1 cellular context compared by ENCODE assay signal in the genomic region with DNA sequence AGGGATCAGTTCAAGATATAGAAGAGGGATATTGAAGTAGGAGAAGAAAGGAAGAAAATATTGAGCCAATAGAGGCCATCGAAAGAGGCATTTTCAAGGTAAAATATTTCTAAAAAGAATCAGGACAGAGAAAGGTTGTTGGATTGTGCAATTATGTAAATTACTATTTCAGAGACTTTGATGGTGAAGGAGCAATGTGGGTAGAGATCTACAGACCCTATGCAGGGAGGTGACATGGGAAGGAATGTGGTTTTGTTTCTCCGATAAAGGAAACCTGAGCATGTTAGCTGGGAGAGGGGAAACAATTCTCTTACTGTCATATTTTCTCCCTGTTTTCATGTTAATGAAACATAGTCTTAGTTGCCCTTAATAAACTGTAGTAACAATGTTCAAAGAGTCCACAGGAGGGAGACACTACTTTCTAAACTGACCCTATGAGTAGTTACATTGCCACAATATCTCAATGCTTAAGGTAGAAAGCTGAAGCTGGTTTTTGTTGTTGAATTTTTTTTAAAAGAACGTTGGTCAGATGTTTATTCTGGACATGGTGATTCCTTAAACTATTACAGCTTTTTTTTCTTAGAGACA.
TF ChIP-seq lines count a peak whose summit lies in the region.

No MANE protein-coding gene starts in this region.

TF ChIP-seq in GM23338, 12 proteins besides CTCF, POLR2A, EP300 and RAD21:
- TF ChIP-seq, protein P1, sequence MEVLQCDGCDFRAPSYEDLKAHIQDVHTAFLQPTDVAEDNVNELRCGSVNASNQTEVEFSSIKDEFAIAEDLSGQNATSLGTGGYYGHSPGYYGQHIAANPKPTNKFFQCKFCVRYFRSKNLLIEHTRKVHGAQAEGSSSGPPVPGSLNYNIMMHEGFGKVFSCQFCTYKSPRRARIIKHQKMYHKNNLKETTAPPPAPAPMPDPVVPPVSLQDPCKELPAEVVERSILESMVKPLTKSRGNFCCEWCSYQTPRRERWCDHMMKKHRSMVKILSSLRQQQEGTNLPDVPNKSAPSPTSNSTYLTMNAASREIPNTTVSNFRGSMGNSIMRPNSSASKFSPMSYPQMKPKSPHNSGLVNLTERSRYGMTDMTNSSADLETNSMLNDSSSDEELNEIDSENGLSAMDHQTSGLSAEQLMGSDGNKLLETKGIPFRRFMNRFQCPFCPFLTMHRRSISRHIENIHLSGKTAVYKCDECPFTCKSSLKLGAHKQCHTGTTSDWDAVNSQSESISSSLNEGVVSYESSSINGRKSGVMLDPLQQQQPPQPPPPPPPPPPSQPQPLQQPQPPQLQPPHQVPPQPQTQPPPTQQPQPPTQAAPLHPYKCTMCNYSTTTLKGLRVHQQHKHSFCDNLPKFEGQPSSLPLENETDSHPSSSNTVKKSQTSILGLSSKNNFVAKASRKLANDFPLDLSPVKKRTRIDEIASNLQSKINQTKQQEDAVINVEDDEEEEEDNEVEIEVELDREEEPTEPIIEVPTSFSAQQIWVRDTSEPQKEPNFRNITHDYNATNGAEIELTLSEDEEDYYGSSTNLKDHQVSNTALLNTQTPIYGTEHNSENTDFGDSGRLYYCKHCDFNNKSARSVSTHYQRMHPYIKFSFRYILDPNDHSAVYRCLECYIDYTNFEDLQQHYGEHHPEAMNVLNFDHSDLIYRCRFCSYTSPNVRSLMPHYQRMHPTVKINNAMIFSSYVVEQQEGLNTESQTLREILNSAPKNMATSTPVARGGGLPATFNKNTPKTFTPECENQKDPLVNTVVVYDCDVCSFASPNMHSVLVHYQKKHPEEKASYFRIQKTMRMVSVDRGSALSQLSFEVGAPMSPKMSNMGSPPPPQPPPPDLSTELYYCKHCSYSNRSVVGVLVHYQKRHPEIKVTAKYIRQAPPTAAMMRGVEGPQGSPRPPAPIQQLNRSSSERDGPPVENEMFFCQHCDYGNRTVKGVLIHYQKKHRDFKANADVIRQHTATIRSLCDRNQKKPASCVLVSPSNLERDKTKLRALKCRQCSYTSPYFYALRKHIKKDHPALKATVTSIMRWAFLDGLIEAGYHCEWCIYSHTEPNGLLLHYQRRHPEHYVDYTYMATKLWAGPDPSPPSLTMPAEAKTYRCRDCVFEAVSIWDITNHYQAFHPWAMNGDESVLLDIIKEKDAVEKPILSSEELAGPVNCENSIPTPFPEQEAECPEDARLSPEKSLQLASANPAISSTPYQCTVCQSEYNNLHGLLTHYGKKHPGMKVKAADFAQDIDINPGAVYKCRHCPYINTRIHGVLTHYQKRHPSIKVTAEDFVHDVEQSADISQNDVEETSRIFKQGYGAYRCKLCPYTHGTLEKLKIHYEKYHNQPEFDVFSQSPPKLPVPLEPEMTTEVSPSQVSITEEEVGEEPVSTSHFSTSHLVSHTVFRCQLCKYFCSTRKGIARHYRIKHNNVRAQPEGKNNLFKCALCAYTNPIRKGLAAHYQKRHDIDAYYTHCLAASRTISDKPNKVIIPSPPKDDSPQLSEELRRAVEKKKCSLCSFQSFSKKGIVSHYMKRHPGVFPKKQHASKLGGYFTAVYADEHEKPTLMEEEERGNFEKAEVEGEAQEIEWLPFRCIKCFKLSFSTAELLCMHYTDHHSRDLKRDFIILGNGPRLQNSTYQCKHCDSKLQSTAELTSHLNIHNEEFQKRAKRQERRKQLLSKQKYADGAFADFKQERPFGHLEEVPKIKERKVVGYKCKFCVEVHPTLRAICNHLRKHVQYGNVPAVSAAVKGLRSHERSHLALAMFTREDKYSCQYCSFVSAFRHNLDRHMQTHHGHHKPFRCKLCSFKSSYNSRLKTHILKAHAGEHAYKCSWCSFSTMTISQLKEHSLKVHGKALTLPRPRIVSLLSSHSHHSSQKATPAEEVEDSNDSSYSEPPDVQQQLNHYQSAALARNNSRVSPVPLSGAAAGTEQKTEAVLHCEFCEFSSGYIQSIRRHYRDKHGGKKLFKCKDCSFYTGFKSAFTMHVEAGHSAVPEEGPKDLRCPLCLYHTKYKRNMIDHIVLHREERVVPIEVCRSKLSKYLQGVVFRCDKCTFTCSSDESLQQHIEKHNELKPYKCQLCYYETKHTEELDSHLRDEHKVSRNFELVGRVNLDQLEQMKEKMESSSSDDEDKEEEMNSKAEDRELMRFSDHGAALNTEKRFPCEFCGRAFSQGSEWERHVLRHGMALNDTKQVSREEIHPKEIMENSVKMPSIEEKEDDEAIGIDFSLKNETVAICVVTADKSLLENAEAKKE (CRISPR knock-in tag; IDR thresholded peaks at IDR 0.05), result no peak
- TF ChIP-seq, protein P2, sequence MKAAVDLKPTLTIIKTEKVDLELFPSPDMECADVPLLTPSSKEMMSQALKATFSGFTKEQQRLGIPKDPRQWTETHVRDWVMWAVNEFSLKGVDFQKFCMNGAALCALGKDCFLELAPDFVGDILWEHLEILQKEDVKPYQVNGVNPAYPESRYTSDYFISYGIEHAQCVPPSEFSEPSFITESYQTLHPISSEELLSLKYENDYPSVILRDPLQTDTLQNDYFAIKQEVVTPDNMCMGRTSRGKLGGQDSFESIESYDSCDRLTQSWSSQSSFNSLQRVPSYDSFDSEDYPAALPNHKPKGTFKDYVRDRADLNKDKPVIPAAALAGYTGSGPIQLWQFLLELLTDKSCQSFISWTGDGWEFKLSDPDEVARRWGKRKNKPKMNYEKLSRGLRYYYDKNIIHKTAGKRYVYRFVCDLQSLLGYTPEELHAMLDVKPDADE (IDR thresholded peaks at IDR 0.05), result no peak
- no peak for TF ChIP-seq STAT1 (IDR thresholded peaks at IDR 0.05; ENCODE audit: unreplicated experiment)
- no peak for TF ChIP-seq JUNB (IDR thresholded peaks at IDR 0.05; ENCODE audit: unreplicated experiment)
- no peak for TF ChIP-seq ZNF114 (CRISPR knock-in tag; IDR thresholded peaks at IDR 0.05)
- TF ChIP-seq EZH2phosphoT487 (IDR thresholded peaks at IDR 0.05; ENCODE audit: unreplicated experiment), result no peak
- TF ChIP-seq CREB1 (CRISPR knock-in tag; IDR thresholded peaks at IDR 0.05; ENCODE audit: low read depth), result no peak
- TF ChIP-seq ZNF331 (CRISPR knock-in tag; IDR thresholded peaks at IDR 0.05; ENCODE audit: low read depth), result no peak
- TF ChIP-seq POLR2AphosphoS5 (IDR thresholded peaks at IDR 0.05; ENCODE audit: low read depth), result no peak
- TF ChIP-seq, protein P3, sequence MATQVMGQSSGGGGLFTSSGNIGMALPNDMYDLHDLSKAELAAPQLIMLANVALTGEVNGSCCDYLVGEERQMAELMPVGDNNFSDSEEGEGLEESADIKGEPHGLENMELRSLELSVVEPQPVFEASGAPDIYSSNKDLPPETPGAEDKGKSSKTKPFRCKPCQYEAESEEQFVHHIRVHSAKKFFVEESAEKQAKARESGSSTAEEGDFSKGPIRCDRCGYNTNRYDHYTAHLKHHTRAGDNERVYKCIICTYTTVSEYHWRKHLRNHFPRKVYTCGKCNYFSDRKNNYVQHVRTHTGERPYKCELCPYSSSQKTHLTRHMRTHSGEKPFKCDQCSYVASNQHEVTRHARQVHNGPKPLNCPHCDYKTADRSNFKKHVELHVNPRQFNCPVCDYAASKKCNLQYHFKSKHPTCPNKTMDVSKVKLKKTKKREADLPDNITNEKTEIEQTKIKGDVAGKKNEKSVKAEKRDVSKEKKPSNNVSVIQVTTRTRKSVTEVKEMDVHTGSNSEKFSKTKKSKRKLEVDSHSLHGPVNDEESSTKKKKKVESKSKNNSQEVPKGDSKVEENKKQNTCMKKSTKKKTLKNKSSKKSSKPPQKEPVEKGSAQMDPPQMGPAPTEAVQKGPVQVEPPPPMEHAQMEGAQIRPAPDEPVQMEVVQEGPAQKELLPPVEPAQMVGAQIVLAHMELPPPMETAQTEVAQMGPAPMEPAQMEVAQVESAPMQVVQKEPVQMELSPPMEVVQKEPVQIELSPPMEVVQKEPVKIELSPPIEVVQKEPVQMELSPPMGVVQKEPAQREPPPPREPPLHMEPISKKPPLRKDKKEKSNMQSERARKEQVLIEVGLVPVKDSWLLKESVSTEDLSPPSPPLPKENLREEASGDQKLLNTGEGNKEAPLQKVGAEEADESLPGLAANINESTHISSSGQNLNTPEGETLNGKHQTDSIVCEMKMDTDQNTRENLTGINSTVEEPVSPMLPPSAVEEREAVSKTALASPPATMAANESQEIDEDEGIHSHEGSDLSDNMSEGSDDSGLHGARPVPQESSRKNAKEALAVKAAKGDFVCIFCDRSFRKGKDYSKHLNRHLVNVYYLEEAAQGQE (IDR thresholded peaks at IDR 0.05; ENCODE audit: unreplicated experiment), result no peak
- TF ChIP-seq NANOG (IDR thresholded peaks at IDR 0.05; ENCODE audit: borderline replicate concordance), result no peak
- no peak for TF ChIP-seq EZH2 (IDR thresholded peaks at IDR 0.05; ENCODE audit: low read depth, unreplicated experiment)
